Comparison of ENCODE assay signal across 9 cellular contexts in genomic region chr10:61452655-61453641, GRCh38. TPM values are rescaled to one million over a fixed set of nuclear protein-coding genes. Genes with fewer than 3 reads are reported as not detected.
DNase-seq lines count a peak whose midpoint lies in the region; ATAC-seq lines count a peak whose summit lies in the region.
"Had no signal": no experiment of that assay in that cellular context is flagged by ENCODE, and none has a peak within 500 bp of the region (broad histone marks: within the 10 kb centered on the region; RNA-seq: fewer than 3 reads in every experiment).

TSS of gene TMEM26 (minus strand) at chr10:61453381. CDS start at chr10:61453081, 300 bp downstream.

- H3K36me3 ChIP-seq in urinary bladder (ENCODE audit: insufficient read depth), result no peaks in the 10 kb centered on the region

- ATAC-seq in activated naive CD8-positive, alpha-beta T cell treated with anti-CD3 and anti-CD28 coated beads, Interleukin-2, amount 50 U/mL, for 24 hours, result no peak
- no peak for ATAC-seq in GM18907 (IDR thresholded peaks at IDR 0.05; ENCODE audit: unreplicated experiment)

- no peaks in the 10 kb centered on the region for H3K9me3 Mint-ChIP-seq in activated naive CD8-positive, alpha-beta T cell treated with anti-CD3 and anti-CD28 coated beads for 36 hours
- no peaks in the 10 kb centered on the region for H3K9me3 Mint-ChIP-seq in activated naive CD8-positive, alpha-beta T cell treated with anti-CD3 and anti-CD28 coated beads, Interleukin-2, amount 50 U/mL, for 24 hours

- no peak within 1 kb of the TSS for H3K27ac ChIP-seq in urinary bladder (ENCODE audit: low read depth)

- H3K4me3 ChIP-seq in urinary bladder (ENCODE audit: low read depth, low read length), result peak within 1 kb of the TSS; percentile 47

- no peaks in the 10 kb centered on the region for H3K36me3 Mint-ChIP-seq in activated naive CD8-positive, alpha-beta T cell treated with anti-CD3 and anti-CD28 coated beads for 36 hours
- no peaks in the 10 kb centered on the region for H3K36me3 Mint-ChIP-seq in activated naive CD8-positive, alpha-beta T cell treated with anti-CD3 and anti-CD28 coated beads, Interleukin-2, amount 50 U/mL, for 24 hours (ENCODE audit: low read depth)

- H3K27ac Mint-ChIP-seq in activated naive CD8-positive, alpha-beta T cell treated with anti-CD3 and anti-CD28 coated beads for 36 hours, result no peak within 1 kb of the TSS
- no peak within 1 kb of the TSS for H3K27ac Mint-ChIP-seq in activated naive CD8-positive, alpha-beta T cell treated with anti-CD3 and anti-CD28 coated beads, Interleukin-2, amount 50 U/mL, for 24 hours

- H3K4me3 Mint-ChIP-seq in activated naive CD8-positive, alpha-beta T cell treated with anti-CD3 and anti-CD28 coated beads for 36 hours, result peak within 1 kb of the TSS; percentile 8
- H3K4me3 Mint-ChIP-seq in activated naive CD8-positive, alpha-beta T cell treated with anti-CD3 and anti-CD28 coated beads, Interleukin-2, amount 50 U/mL, for 24 hours, result no peak within 1 kb of the TSS

- DNase-seq in activated naive CD8-positive, alpha-beta T cell treated with anti-CD3 and anti-CD28 coated beads for 36 hours, result peak; percentile 1
- no peak for DNase-seq in activated naive CD8-positive, alpha-beta T cell treated with anti-CD3 and anti-CD28 coated beads, Interleukin-2, amount 50 U/mL, for 24 hours
- DNase-seq in epidermal melanocyte (ENCODE audit: insufficient read length, low spot score) (peak; percentile 28), midbrain (lab: John Stamatoyannopoulos, UW) (peak; percentile 25), RPMI8226 (no peak)
- no peak for DNase-seq in stimulated activated CD4-positive, alpha-beta T cell treated with anti-CD3 and anti-CD28 coated beads, Interleukin-1b, Interleukin-23, amount 100 ng/mL, for 48 hours

- peaks cover 6% of the 10 kb centered on the region for H3K4me1 Mint-ChIP-seq in activated naive CD8-positive, alpha-beta T cell treated with anti-CD3 and anti-CD28 coated beads for 36 hours
- H3K4me1 Mint-ChIP-seq in activated naive CD8-positive, alpha-beta T cell treated with anti-CD3 and anti-CD28 coated beads, Interleukin-2, amount 50 U/mL, for 24 hours, result peaks cover 2% of the 10 kb centered on the region

- WGBS in urinary bladder, result 1% methylated on average over 58 of the region's 58 CpGs

- peaks cover 46% of the 10 kb centered on the region for H3K27me3 Mint-ChIP-seq in activated naive CD8-positive, alpha-beta T cell treated with anti-CD3 and anti-CD28 coated beads for 36 hours
- H3K27me3 Mint-ChIP-seq in activated naive CD8-positive, alpha-beta T cell treated with anti-CD3 and anti-CD28 coated beads, Interleukin-2, amount 50 U/mL, for 24 hours, result peaks cover 38% of the 10 kb centered on the region

- no peaks in the 10 kb centered on the region for H3K4me1 ChIP-seq in urinary bladder (ENCODE audit: insufficient read depth)

RNA-seq across cellular contexts. Expression of gene TMEM26, which starts in this region (rescaled TPM):
- not detected for total RNA-seq in activated naive CD8-positive, alpha-beta T cell treated with anti-CD3 and anti-CD28 coated beads for 36 hours
- total RNA-seq in urinary bladder, result 11.7 TPM
- 0.51 TPM for polyA plus RNA-seq in urinary bladder
- total RNA-seq: lung microvascular endothelial cell had no signal

Comparison
In these comparisons a context has a peak if more than half of its experiments do, and no peak if none do; other contexts are left out.
1. RNA of gene TMEM26 (total RNA-seq): 11.7 TPM in urinary bladder (single experiment); not detected in activated naive CD8-positive, alpha-beta T cell treated with anti-CD3 and anti-CD28 coated beads for 36 hours; every median in the first group is over 10 times any median in the second.
2. Peak in DNase-seq in activated naive CD8-positive, alpha-beta T cell treated with anti-CD3 and anti-CD28 coated beads for 36 hours; RNA of the gene not detected or under 1 TPM.
3. DNase-seq: peak in epidermal melanocyte (single experiment) and midbrain (single experiment); none in activated naive CD8-positive, alpha-beta T cell treated with anti-CD3 and anti-CD28 coated beads, Interleukin-2, amount 50 U/mL, for 24 hours (single experiment), stimulated activated CD4-positive, alpha-beta T cell treated with anti-CD3 and anti-CD28 coated beads, Interleukin-1b, Interleukin-23, amount 100 ng/mL, for 48 hours (single experiment) and RPMI8226 (single experiment).